12 cellular contexts compared by ENCODE assay signal in the genomic region with DNA sequence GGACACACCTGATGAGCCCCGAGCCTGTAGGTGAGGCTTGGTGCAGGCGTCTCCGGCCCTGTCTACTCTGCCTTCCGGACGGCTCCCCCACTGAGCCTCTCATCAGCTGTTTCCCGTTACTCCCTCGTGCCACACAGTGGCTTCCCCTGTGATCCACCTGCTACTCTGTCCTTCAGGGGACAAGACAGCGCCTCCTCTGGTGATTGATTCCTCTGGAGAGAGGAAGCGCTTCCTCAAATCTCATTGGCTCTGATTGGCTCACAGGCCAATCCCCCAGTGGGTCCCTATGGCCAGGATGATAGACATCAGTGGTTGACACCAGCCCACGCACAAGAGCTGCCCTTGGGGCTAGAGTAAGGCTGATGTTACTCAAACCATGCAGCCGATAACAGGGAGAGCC. TPM values are rescaled to one million over a fixed set of nuclear protein-coding genes. Genes with fewer than 3 reads are reported as not detected.
DNase-seq lines count a peak whose midpoint lies in the region; ATAC-seq, FAIRE-seq and TF ChIP-seq lines count a peak whose summit lies in the region.
"Had no signal": no experiment of that assay in that cellular context is flagged by ENCODE, and none has a peak within 500 bp of the region (broad histone marks: within the 10 kb centered on the region; RNA-seq: fewer than 3 reads in every experiment).

No MANE protein-coding gene starts in this region.

- H3K36me3 Mint-ChIP-seq in CD8-positive, alpha-beta T cell, result peaks cover 59% of the 10 kb centered on the region
- H3K36me3 Mint-ChIP-seq in T-cell, result peaks cover 24% of the 10 kb centered on the region

- H3K27me3 ChIP-seq in CD8-positive, alpha-beta T cell (ENCODE audit: insufficient read depth, low read length), result no peaks in the 10 kb centered on the region
- no peaks in the 10 kb centered on the region for H3K27me3 ChIP-seq in HCT116 (ENCODE audit: insufficient read depth, low read length)
- H3K27me3 ChIP-seq in Peyer's patch, result no peaks in the 10 kb centered on the region
- no peaks in the 10 kb centered on the region for H3K27me3 ChIP-seq in adrenal gland
- H3K27me3 ChIP-seq: heart left ventricle had no signal

- peaks cover 45% of the 10 kb centered on the region for H3K36me3 ChIP-seq in CD8-positive, alpha-beta T cell (ENCODE audit: insufficient read depth, low read length)
- peaks cover 0 to 4% of the 10 kb centered on the region in 2 experiments; a peak in 1 of 4 replicates for H3K36me3 ChIP-seq in HCT116 (ENCODE audit: control insufficient read depth in 1 of 2, insufficient read depth in 2 of 2, low read length in 2 of 2)
- peaks cover 6 to 22% of the 10 kb centered on the region in 2 donors for H3K36me3 ChIP-seq in kidney (ENCODE audit: control insufficient read depth in 1 of 2, insufficient read depth in 2 of 2, low read length in 2 of 2)
- H3K36me3 ChIP-seq in Peyer's patch, result peaks cover 0 to 38% (median 0%) of the 10 kb centered on the region in 3 donors
- peaks cover 0 to 36% of the 10 kb centered on the region in 2 donors for H3K36me3 ChIP-seq in adrenal gland (replicated peaks in 1 of 2)

- peaks cover 24% of the 10 kb centered on the region for H3K4me1 Mint-ChIP-seq in CD8-positive, alpha-beta T cell (ENCODE audit: low read depth)
- H3K4me1 Mint-ChIP-seq in T-cell, result peaks cover 17 to 19% (median 17%) of the 10 kb centered on the region in 3 donors

- no peak for ATAC-seq in CD8-positive, alpha-beta T cell
- peak; percentile 73 for ATAC-seq in HCT116
- peak in 3 of 4 experiments; percentile 24 to 73 (median 70) for ATAC-seq in T-cell (replicated peaks in 1 of 4)
- ATAC-seq: heart left ventricle had no signal

- no peaks in the 10 kb centered on the region for H3K4me1 ChIP-seq in CD8-positive, alpha-beta T cell (ENCODE audit: insufficient read depth, low read length)
- H3K4me1 ChIP-seq in HCT116 (ENCODE audit: control insufficient read depth in 1 of 2, insufficient read depth in 2 of 2, low read length in 2 of 2) (no peaks in the 10 kb centered on the region), kidney (ENCODE audit: control insufficient read depth in 1 of 2, insufficient read depth in 1 of 2, low read depth in 1 of 2, low read length in 2 of 2) (peaks cover 0 to 2% of the 10 kb centered on the region in 2 donors), Peyer's patch (no peaks in the 10 kb centered on the region), adrenal gland (replicated peaks in 1 of 2) (peaks cover 9 to 27% of the 10 kb centered on the region in 2 donors)

- no peak overlapping the region for H3K27ac ChIP-seq in CD8-positive, alpha-beta T cell (ENCODE audit: low read depth, low read length)
- H3K27ac ChIP-seq in HCT116 (ENCODE audit: low read depth, low read length) (no peak overlapping the region), kidney (ENCODE audit: low read depth in 2 of 2, low read length in 2 of 2) (no peak overlapping the region), Peyer's patch (no peak overlapping the region), adrenal gland (no peak overlapping the region)
- H3K27ac ChIP-seq: heart left ventricle, parathyroid adenoma had no signal

- H3K9me3 ChIP-seq in CD8-positive, alpha-beta T cell (ENCODE audit: low read length), result no peaks in the 10 kb centered on the region
- H3K9me3 ChIP-seq in HCT116 (ENCODE audit: control insufficient read depth in 1 of 2, insufficient read depth in 1 of 2, low read depth in 1 of 2, low read length in 2 of 2), result no peaks in the 10 kb centered on the region
- no peaks in the 10 kb centered on the region for H3K9me3 ChIP-seq in kidney (ENCODE audit: control insufficient read depth in 1 of 2, low read length in 2 of 2)
- H3K9me3 ChIP-seq in Peyer's patch, result no peaks in the 10 kb centered on the region
- H3K9me3 ChIP-seq in adrenal gland (replicated peaks in 1 of 3), result no peaks in the 10 kb centered on the region
- H3K9me3 ChIP-seq: heart left ventricle had no signal

- intact Hi-C loops in CD8-positive, alpha-beta T cell (cut with DNase I, micrococcal nuclease), result no loop called here
- intact Hi-C loops in HCT116 (cut with micrococcal nuclease), result no loop called here
- intact Hi-C loops in kidney (cut with DNase I), result no loop called here
- intact Hi-C loops in adrenal gland (cut with DNase I), result no loop called here

- RAD21 ChIA-PET in HCT116 (lab: Charles Lee; ENCODE audit: low non-redundant PET in 1 of 2, low total read pairs in 2 of 2, uncharacterized antibody in 2 of 2, unreplicated experiment in 2 of 2), result no interaction called here

- 83 to 95% (median 92%) methylated on average over 9 to 11 of the region's 11 CpGs for WGBS in adrenal gland, 4 donors

- no peak overlapping the region for H3K4me3 Mint-ChIP-seq in CD8-positive, alpha-beta T cell
- no peak overlapping the region for H3K4me3 Mint-ChIP-seq in T-cell

- H2AFZ ChIP-seq in HCT116 (ENCODE audit: low read depth, low read length, poor library complexity, severe bottlenecking), result no peak overlapping the region
- H2AFZ ChIP-seq: parathyroid adenoma had no signal

- no peak for FAIRE-seq in kidney (lab: Jason Lieb, UNC)
- FAIRE-seq: astrocyte had no signal

- H3K9me2 ChIP-seq in HCT116 (ENCODE audit: insufficient read depth), result no peaks in the 10 kb centered on the region

- no peak for TF ChIP-seq RAD21 in HCT116 (IDR thresholded peaks at IDR 0.05; ENCODE audit: low read depth)

- H3K79me2 ChIP-seq in HCT116 (ENCODE audit: insufficient read depth, low read length), result no peaks in the 10 kb centered on the region

- TF ChIP-seq POLR2A in HCT116 (IDR thresholded peaks at IDR 0.05; ENCODE audit: borderline replicate concordance, extremely low read depth, insufficient read depth, insufficient read length) (no peak), Peyer's patch (IDR thresholded peaks at IDR 0.05) (no peak), adrenal gland (IDR thresholded peaks at IDR 0.05) (no peak)

- no peaks in the 10 kb centered on the region for H3K9me3 Mint-ChIP-seq in CD8-positive, alpha-beta T cell
- no peaks in the 10 kb centered on the region for H3K9me3 Mint-ChIP-seq in T-cell

- peaks cover 4% of the 10 kb centered on the region; the same call in 1 of the 2 replicates for H4K20me1 ChIP-seq in HCT116 (ENCODE audit: insufficient read depth)

- no peak overlapping the region for H3K4me2 ChIP-seq in HCT116 (ENCODE audit: low read length)

- no TSS peak for BruUV-seq in HCT116 (replicated peaks; lab: Mats Ljungman, UMichigan)

- POLR2A ChIA-PET in CD8-positive, alpha-beta T cell (lab: Charles Lee), result interaction anchor here (0.6 to 1.1 kb wide), 2 partner anchors 14 to 1331 kb away, joined by 3 read pairs; no protein-coding TSS in a partner anchor
- POLR2A ChIA-PET in HCT116 (lab: Charles Lee) (no interaction called here), T-cell (lab: Charles Lee) (no interaction called here)

- H3K9ac ChIP-seq in HCT116 (ENCODE audit: low read length) (no peak overlapping the region), kidney (ENCODE audit: low read length in 2 of 2) (no peak overlapping the region)
- H3K9ac ChIP-seq: parathyroid adenoma had no signal

- DNase-seq in CD8-positive, alpha-beta T cell, result peak in 2 of 7 experiments; percentile 15 to 33
- DNase-seq in HCT116 (ENCODE audit: low read depth, low spot score) (no peak), T-cell (no peak), kidney (peak; percentile 28), Peyer's patch (no peak), nucleus accumbens (lab: John Stamatoyannopoulos, UW) (no peak), adrenal gland (no peak)
- DNase-seq: NCI-H748 treated with DMSO at 0.1 percent for 48 hours, SW 1271 had no signal

- CTCF ChIA-PET in CD8-positive, alpha-beta T cell (lab: Charles Lee), result interaction anchor here (0.7 to 0.8 kb wide), 3 partner anchors 11 to 441 kb away, joined by 3 read pairs; no protein-coding TSS in a partner anchor
- CTCF ChIA-PET in HCT116 (lab: Charles Lee) (interaction anchor here (0.6 to 0.9 kb wide), 2 partner anchors 11 to 20 kb away, joined by 3 read pairs; no protein-coding TSS in a partner anchor), T-cell (lab: Charles Lee) (interaction anchor here (0.7 kb wide), 2 partner anchors 60 to 89 kb away, joined by 3 to 4 read pairs; no protein-coding TSS in a partner anchor)

- H3K27me3 Mint-ChIP-seq in CD8-positive, alpha-beta T cell (ENCODE audit: low read depth), result no peaks in the 10 kb centered on the region
- H3K27me3 Mint-ChIP-seq in T-cell, result no peaks in the 10 kb centered on the region

- H3K4me3 ChIP-seq in CD8-positive, alpha-beta T cell (ENCODE audit: low read depth, low read length), result no peak overlapping the region
- H3K4me3 ChIP-seq in HCT116 (replicated peaks in 1 of 2; ENCODE audit: low read depth in 1 of 2, low read length in 2 of 2) (no peak overlapping the region), kidney (ENCODE audit: low read length in 2 of 2) (no peak overlapping the region), Peyer's patch (no peak overlapping the region), adrenal gland (no peak overlapping the region)
- H3K4me3 ChIP-seq: heart left ventricle had no signal

- TF ChIP-seq CTCF in CD8-positive, alpha-beta T cell (IDR thresholded peaks at IDR 0.05), result no peak
- TF ChIP-seq CTCF in HCT116 (IDR thresholded peaks at IDR 0.05 in 2 of 3, conservative IDR thresholded peaks at IDR 0.05 in 1 of 3; ENCODE audit: borderline replicate concordance in 1 of 3, insufficient read depth in 1 of 3, low read depth in 2 of 3, low read length in 2 of 3) (peak; percentile 6 to 44 (median 43); a peak in 4 of 6 replicates), kidney (IDR thresholded peaks at IDR 0.05; ENCODE audit: borderline replicate concordance, extremely low read depth, insufficient read depth) (no peak), Peyer's patch (IDR thresholded peaks at IDR 0.05) (no peak), adrenal gland (IDR thresholded peaks at IDR 0.05) (no peak)

- H3K27ac Mint-ChIP-seq in CD8-positive, alpha-beta T cell, result peak overlapping the region; percentile 57
- peak overlapping the region; percentile 34 to 55 for H3K27ac Mint-ChIP-seq in T-cell

TF ChIP-seq in HCT116, 20 proteins besides CTCF, POLR2A, EP300 and RAD21 (continues in another document):
- TF ChIP-seq ZFX (IDR thresholded peaks at IDR 0.05) (no peak), CEBPB (IDR thresholded peaks at IDR 0.05; ENCODE audit: low read depth) (no peak)

RNA-seq across cellular contexts. Expression of gene RNF213, which starts 24.0 kb away (rescaled TPM):
- 100 to 1,000 TPM; 318 to 336 TPM for total RNA-seq in CD8-positive, alpha-beta T cell
- 44.5 TPM for total RNA-seq in HCT116 (2021; ENCODE audit: unreplicated experiment)
- 36.6 and 38.0 TPM in 2 replicates for polyA plus RNA-seq in HCT116 (2012)
- total RNA-seq in T-cell, result 100 to 1,000 TPM; 433 to 628 (median 590) TPM
- total RNA-seq in kidney, result 276 TPM
- 43.4 TPM for polyA plus RNA-seq in kidney (ENCODE audit: insufficient read depth, low read depth, low replicate concordance)
- 100 to 1,000 TPM; 187 to 404 (median 293) TPM for total RNA-seq in Peyer's patch
- total RNA-seq in adrenal gland, result 100 to 1,000 TPM in 7 of 8 donors, 10 to 100 TPM in 1; 77.5 to 182 (median 135) TPM
- polyA plus RNA-seq in adrenal gland, result 100 to 1,000 TPM in 1 of 3 donors, 10 to 100 TPM in 2; 51.1 to 123 (median 78.2) TPM

Comparison
In these comparisons a context has a peak if more than half of its experiments do, and no peak if none do; other contexts are left out.
1. CTCF ChIP-seq: peak in HCT116 (3 of 3); none in CD8-positive, alpha-beta T cell (single experiment), kidney (single experiment), Peyer's patch (0 of 6) and adrenal gland (0 of 6).